In genomic region chr7:20199015-20199737, GRCh38 we compare ENCODE assay signal across 9 cellular contexts. TPM values are rescaled to one million over a fixed set of nuclear protein-coding genes. Genes with fewer than 3 reads are reported as not detected.
A peak's percentile ranks its signal among the peaks of the same experiment; 100 is the strongest.
DNase-seq lines count a peak whose midpoint lies in the region; ATAC-seq, FAIRE-seq and TF ChIP-seq lines count a peak whose summit lies in the region.
"Had no signal": no experiment of that assay in that cellular context is flagged by ENCODE, and none has a peak within 500 bp of the region (broad histone marks: within the 10 kb centered on the region; RNA-seq: fewer than 3 reads in every experiment).

No MANE protein-coding gene starts in this region.

- no peaks in the 10 kb centered on the region for H3K9me3 Mint-ChIP-seq in nephron progenitor cell
- no peaks in the 10 kb centered on the region for H3K9me3 Mint-ChIP-seq in activated CD4-positive, alpha-beta T cell treated with anti-CD3 and anti-CD28 coated beads, Interleukin-2, amount 10 ng/mL, durations not matched to agents 24 days and 14 days
- H3K9me3 Mint-ChIP-seq: T-cell had no signal

- H4K20me1 ChIP-seq in DOHH2 (ENCODE audit: control insufficient read depth, insufficient read depth, low read depth, low read length): no peaks in the 10 kb centered on the region

- H3K27ac ChIP-seq in DOHH2 (ENCODE audit: low read depth, low read length): peak overlapping the region; percentile 55

- H3K4me2 ChIP-seq in DOHH2 (ENCODE audit: low read length): peak overlapping the region; percentile 70

- peak; percentile 96 for FAIRE-seq in colon (lab: Jason Lieb, UNC)

- H3K9me3 ChIP-seq in DOHH2 (ENCODE audit: control insufficient read depth, insufficient read depth, low read length): no peaks in the 10 kb centered on the region

- TF ChIP-seq CTCF in DOHH2 (IDR thresholded peaks at IDR 0.05; ENCODE audit: low read depth, low read length, poor library complexity, severe bottlenecking) (no peak), nephron progenitor cell (IDR thresholded peaks at IDR 0.05) (no peak)

- H3K4me1 ChIP-seq in DOHH2 (ENCODE audit: control insufficient read depth, low read length): peaks cover 39% of the 10 kb centered on the region

- H3K4me1 Mint-ChIP-seq in nephron progenitor cell: peaks cover 29% of the 10 kb centered on the region
- H3K4me1 Mint-ChIP-seq in activated CD4-positive, alpha-beta T cell treated with anti-CD3 and anti-CD28 coated beads, Interleukin-2, amount 10 ng/mL, durations not matched to agents 24 days and 14 days: no peaks in the 10 kb centered on the region

- no peaks in the 10 kb centered on the region for H3K36me3 Mint-ChIP-seq in nephron progenitor cell (ENCODE audit: low read depth)
- no peaks in the 10 kb centered on the region for H3K36me3 Mint-ChIP-seq in activated CD4-positive, alpha-beta T cell treated with anti-CD3 and anti-CD28 coated beads, Interleukin-2, amount 10 ng/mL, durations not matched to agents 24 days and 14 days (ENCODE audit: low read depth)
- H3K36me3 Mint-ChIP-seq: T-cell had no signal

- no peaks in the 10 kb centered on the region for H3K9me2 ChIP-seq in DOHH2 (replicated peaks; ENCODE audit: control insufficient read depth, low read length)

- H3K27me3 ChIP-seq in DOHH2 (ENCODE audit: control insufficient read depth, low read length): no peaks in the 10 kb centered on the region

- no peak overlapping the region for H3K4me3 Mint-ChIP-seq in nephron progenitor cell
- H3K4me3 Mint-ChIP-seq in activated CD4-positive, alpha-beta T cell treated with anti-CD3 and anti-CD28 coated beads, Interleukin-2, amount 10 ng/mL, durations not matched to agents 24 days and 14 days: no peak overlapping the region
- H3K4me3 Mint-ChIP-seq: T-cell had no signal

- H3K36me3 ChIP-seq in DOHH2 (ENCODE audit: control insufficient read depth, low read length): peaks cover 4% of the 10 kb centered on the region; the same call in 1 of the 2 replicates

- H3F3A ChIP-seq in DOHH2 (ENCODE audit: control insufficient read depth, insufficient read depth): peaks cover 10% of the 10 kb centered on the region

- H3K4me3 ChIP-seq in DOHH2 (ENCODE audit: low read length): peak overlapping the region; percentile 45

- peak overlapping the region; percentile 36 for H3K27ac Mint-ChIP-seq in nephron progenitor cell
- H3K27ac Mint-ChIP-seq in activated CD4-positive, alpha-beta T cell treated with anti-CD3 and anti-CD28 coated beads, Interleukin-2, amount 10 ng/mL, durations not matched to agents 24 days and 14 days: no peak overlapping the region
- H3K27ac Mint-ChIP-seq: T-cell had no signal

- no peaks in the 10 kb centered on the region for H3K27me3 Mint-ChIP-seq in nephron progenitor cell (ENCODE audit: low read depth, poor library complexity)
- H3K27me3 Mint-ChIP-seq in activated CD4-positive, alpha-beta T cell treated with anti-CD3 and anti-CD28 coated beads, Interleukin-2, amount 10 ng/mL, durations not matched to agents 24 days and 14 days: no peaks in the 10 kb centered on the region
- H3K27me3 Mint-ChIP-seq: T-cell had no signal

- intact Hi-C loops in activated CD4-positive, alpha-beta T cell treated with anti-CD3 and anti-CD28 coated beads, Interleukin-2, amount 10 ng/mL, durations not matched to agents 24 days and 14 days (cut with micrococcal nuclease): no loop called here

- peak; percentile 92 for ATAC-seq in GM19467 (IDR thresholded peaks at IDR 0.05; ENCODE audit: unreplicated experiment)
- ATAC-seq in HG03442 (IDR thresholded peaks at IDR 0.05; ENCODE audit: unreplicated experiment): peak; percentile 87

- peaks cover 6% of the 10 kb centered on the region for H3K79me2 ChIP-seq in DOHH2 (ENCODE audit: control insufficient read depth, low read length)

- DNase-seq in NCI-H748 treated with DMSO at 0.1 percent for 48 hours (lab: John Stamatoyannopoulos, UW): peak; percentile 79
- DNase-seq in nephron progenitor cell: no peak
- no peak for DNase-seq in HuH-7 (ENCODE audit: low spot score)
- DNase-seq in activated CD4-positive, alpha-beta T cell treated with anti-CD3 and anti-CD28 coated beads, Interleukin-2, amount 10 ng/mL, durations not matched to agents 24 days and 14 days: no peak

RNA-seq across cellular contexts. Expression of gene MACC1, which starts 18.0 kb away (rescaled TPM):
- not detected in 2 replicates for total RNA-seq in activated CD4-positive, alpha-beta T cell treated with anti-CD3 and anti-CD28 coated beads, Interleukin-2, amount 10 ng/mL, durations not matched to agents 24 days and 14 days
